Comparison of ENCODE assay signal across 1 cellular context in genomic region chr20:51306521-51307358, GRCh38.
TF ChIP-seq lines count a peak whose summit lies in the region.

No MANE protein-coding gene starts in this region.

TF ChIP-seq in HepG2, 621 proteins besides CTCF, POLR2A, EP300 and RAD21 (continued from another document and continues in another):
- TF ChIP-seq DMTF1 (CRISPR knock-in tag; IDR thresholded peaks at IDR 0.05) (no peak), ARID2 (CRISPR knock-in tag; IDR thresholded peaks at IDR 0.05; ENCODE audit: borderline replicate concordance) (no peak), ZNF672 (CRISPR knock-in tag; IDR thresholded peaks at IDR 0.05) (no peak), ZNF503 (CRISPR knock-in tag; IDR thresholded peaks at IDR 0.05) (no peak), ELK4 (CRISPR knock-in tag; IDR thresholded peaks at IDR 0.05; ENCODE audit: borderline replicate concordance) (no peak), NR2F2 (IDR thresholded peaks at IDR 0.05; ENCODE audit: borderline replicate concordance, low read depth) (no peak; the same call in 1 of the 2 replicates), ZBTB37 (CRISPR knock-in tag; IDR thresholded peaks at IDR 0.05) (no peak), NR2C2 (CRISPR knock-in tag; IDR thresholded peaks at IDR 0.05; ENCODE audit: borderline replicate concordance) (no peak), ZNF484 (CRISPR knock-in tag; IDR thresholded peaks at IDR 0.05; ENCODE audit: borderline replicate concordance, low read depth) (no peak), ZSCAN29 (CRISPR knock-in tag; conservative IDR thresholded peaks at IDR 0.05) (no peak), ZGPAT (CRISPR knock-in tag; IDR thresholded peaks at IDR 0.05) (peak; percentile 31; the same call in 1 of the 2 replicates), ZNF382 (CRISPR knock-in tag; IDR thresholded peaks at IDR 0.05; ENCODE audit: borderline replicate concordance) (no peak), ZNF878 (CRISPR knock-in tag; IDR thresholded peaks at IDR 0.05) (no peak), ZNF615 (CRISPR knock-in tag; IDR thresholded peaks at IDR 0.05; ENCODE audit: borderline replicate concordance) (no peak), GATAD2A (CRISPR knock-in tag; IDR thresholded peaks at IDR 0.05) (peak; percentile 63; the same call in 1 of the 2 replicates), ZNF143 (CRISPR knock-in tag; IDR thresholded peaks at IDR 0.05) (no peak; the same call in 1 of the 2 replicates), ZNF101 (CRISPR knock-in tag; IDR thresholded peaks at IDR 0.05; ENCODE audit: borderline replicate concordance, low read depth) (no peak), NFIC (IDR thresholded peaks at IDR 0.05; ENCODE audit: low read length) (no peak), IRX3 (CRISPR knock-in tag; IDR thresholded peaks at IDR 0.05; ENCODE audit: borderline replicate concordance, low read depth) (peak; percentile 47; the same call in 1 of the 2 replicates), PHB2 (IDR thresholded peaks at IDR 0.05; ENCODE audit: partially characterized antibody) (no peak), ZFAT (CRISPR knock-in tag; conservative IDR thresholded peaks at IDR 0.05) (no peak), CREB1 (IDR thresholded peaks at IDR 0.05) (no peak), CREB1 (CRISPR knock-in tag; IDR thresholded peaks at IDR 0.05) (no peak), BRD4 (CRISPR knock-in tag; IDR thresholded peaks at IDR 0.05) (no peak), ZNF432 (CRISPR knock-in tag; IDR thresholded peaks at IDR 0.05; ENCODE audit: borderline replicate concordance) (no peak), ZNF24 (IDR thresholded peaks at IDR 0.05) (no peak), ZNF660 (CRISPR knock-in tag; IDR thresholded peaks at IDR 0.05; ENCODE audit: borderline replicate concordance, low read depth) (no peak), PHF21A (CRISPR knock-in tag; IDR thresholded peaks at IDR 0.05) (no peak), ATF5 (CRISPR knock-in tag; IDR thresholded peaks at IDR 0.05; ENCODE audit: low read depth) (no peak), MIXL1 (CRISPR knock-in tag; IDR thresholded peaks at IDR 0.05) (no peak), ZNF850 (CRISPR knock-in tag; conservative IDR thresholded peaks at IDR 0.05) (no peak), KAT7 (CRISPR knock-in tag; IDR thresholded peaks at IDR 0.05; ENCODE audit: borderline replicate concordance) (no peak), ZNF777 (CRISPR knock-in tag; IDR thresholded peaks at IDR 0.05) (no peak), RNF2 (conservative IDR thresholded peaks at IDR 0.05; ENCODE audit: low read depth) (0 out of 2 replicates have a peak, but pooled peaks have one; percentile 58), FUBP1 (CRISPR knock-in tag; IDR thresholded peaks at IDR 0.05; ENCODE audit: borderline replicate concordance) (no peak), GABPB1 (CRISPR knock-in tag; IDR thresholded peaks at IDR 0.05) (peak; percentile 76), DMAP1 (CRISPR knock-in tag; IDR thresholded peaks at IDR 0.05) (no peak), FOXO1 (CRISPR knock-in tag; IDR thresholded peaks at IDR 0.05) (peak; percentile 74), ZNF546 (CRISPR knock-in tag; conservative IDR thresholded peaks at IDR 0.05) (peak; percentile 72; the same call in 1 of the 2 replicates), PLSCR1 (CRISPR knock-in tag; IDR thresholded peaks at IDR 0.05; ENCODE audit: borderline replicate concordance) (no peak), HCFC1 (IDR thresholded peaks at IDR 0.05; ENCODE audit: low read depth, low read length) (no peak), SMYD3 (CRISPR knock-in tag; IDR thresholded peaks at IDR 0.05) (no peak; the same call in 1 of the 2 replicates), ZXDC (CRISPR knock-in tag; IDR thresholded peaks at IDR 0.05) (no peak), ZNF260 (CRISPR knock-in tag; IDR thresholded peaks at IDR 0.05; ENCODE audit: borderline replicate concordance, low read depth) (no peak), ZFP36L2 (CRISPR knock-in tag; IDR thresholded peaks at IDR 0.05) (no peak), SOX5 (CRISPR knock-in tag; IDR thresholded peaks at IDR 0.05; ENCODE audit: borderline replicate concordance) (0 out of 2 replicates have a peak, but pooled peaks have one; percentile 26), NPAS2 (CRISPR knock-in tag; IDR thresholded peaks at IDR 0.05; ENCODE audit: borderline replicate concordance) (no peak), STAG1 (CRISPR knock-in tag; IDR thresholded peaks at IDR 0.05) (peak; percentile 99), PRDM15 (CRISPR knock-in tag; IDR thresholded peaks at IDR 0.05) (no peak)
